7 cellular contexts compared by ENCODE assay signal in genomic region chr1:218330043-218330623, GRCh38. TPM values are rescaled to one million over a fixed set of nuclear protein-coding genes. Genes with fewer than 3 reads are reported as not detected.
DNase-seq lines count a peak whose midpoint lies in the region; ATAC-seq and TF ChIP-seq lines count a peak whose summit lies in the region.

No MANE protein-coding gene starts in this region.

- peaks cover 9% of the 10 kb centered on the region for H3K4me1 Mint-ChIP-seq in brain

- peak; percentile 86 for TF ChIP-seq RAD21 in HCT116 (IDR thresholded peaks at IDR 0.05; ENCODE audit: low read depth)

- no peaks in the 10 kb centered on the region for H3K9me3 ChIP-seq in HCT116 (ENCODE audit: control insufficient read depth in 1 of 2, insufficient read depth in 1 of 2, low read depth in 1 of 2, low read length in 2 of 2)
- H3K9me3 ChIP-seq in left lung = no peaks in the 10 kb centered on the region

- H3K27me3 Mint-ChIP-seq in brain = no peaks in the 10 kb centered on the region

- H4K20me1 ChIP-seq in HCT116 (ENCODE audit: insufficient read depth) = no peaks in the 10 kb centered on the region

- H3K27me3 ChIP-seq in HCT116 (ENCODE audit: insufficient read depth, low read length) (no peaks in the 10 kb centered on the region), left lung (no peaks in the 10 kb centered on the region)

- ATAC-seq in HCT116 (peak; percentile 69), left lung (peak; percentile 82), HG03097 (IDR thresholded peaks at IDR 0.05; ENCODE audit: low FRiP score, unreplicated experiment) (no peak), GM21447 (IDR thresholded peaks at IDR 0.05; ENCODE audit: unreplicated experiment) (no peak)

- no peak overlapping the region for H3K4me2 ChIP-seq in HCT116 (ENCODE audit: low read length)

- peaks cover 6% of the 10 kb centered on the region for H3K79me2 ChIP-seq in HCT116 (ENCODE audit: insufficient read depth, low read length)

- TF ChIP-seq CTCF in GM12865 (IDR thresholded peaks at IDR 0.05; ENCODE audit: insufficient read depth, low read depth, low read length, missing control alignments) (peak; percentile 30), HCT116 (IDR thresholded peaks at IDR 0.05 in 2 of 3, conservative IDR thresholded peaks at IDR 0.05 in 1 of 3; ENCODE audit: borderline replicate concordance in 1 of 3, insufficient read depth in 1 of 3, low read depth in 2 of 3, low read length in 2 of 3) (peak in 2 of 3 experiments; percentile 63 to 80; a peak in 3 of 6 replicates), brain (conservative IDR thresholded peaks at IDR 0.05) (peak; percentile 89 to 94), left lung (IDR thresholded peaks at IDR 0.05) (peak; percentile 58 to 62)

- H3K4me3 Mint-ChIP-seq in brain = peak overlapping the region in 2 of 5 experiments; percentile 28 to 72

- no peak overlapping the region for H3K9ac ChIP-seq in HCT116 (ENCODE audit: low read length)

- H3K27ac ChIP-seq in HCT116 (ENCODE audit: low read depth, low read length) (no peak overlapping the region; the same call in 1 of the 2 replicates), left lung (no peak overlapping the region)

- CTCF ChIA-PET in HCT116 (lab: Charles Lee) = interaction anchor here (1.0 to 2.1 kb wide), 10 partner anchors 9 to 1484 kb away, joined by 3 to 12 read pairs (median 5); no protein-coding TSS in a partner anchor

- peaks cover 25% of the 10 kb centered on the region for H3K36me3 Mint-ChIP-seq in brain

- no peaks in the 10 kb centered on the region for H3K9me2 ChIP-seq in HCT116 (ENCODE audit: insufficient read depth)

- H3K36me3 ChIP-seq in HCT116 (ENCODE audit: control insufficient read depth in 1 of 2, insufficient read depth in 2 of 2, low read length in 2 of 2) (no peaks in the 10 kb centered on the region; a peak in 1 of 4 replicates), left lung (no peaks in the 10 kb centered on the region)

- H3K4me3 ChIP-seq in GM12865 (ENCODE audit: low read depth, low read length) (no peak overlapping the region), HCT116 (replicated peaks in 1 of 2; ENCODE audit: low read depth in 1 of 2, low read length in 2 of 2) (no peak overlapping the region), left lung (no peak overlapping the region)

- no TSS peak for BruUV-seq in HCT116 (replicated peaks; lab: Mats Ljungman, UMichigan)

- DNase-seq in GM12865 (ENCODE audit: low read depth) (peak; percentile 33), HCT116 (ENCODE audit: low read depth, low spot score) (peak; percentile 31), NCI-H2029 (lab: John Stamatoyannopoulos, UW) (peak; percentile 18), left lung (no peak)

- RAD21 ChIA-PET in HCT116 (lab: Charles Lee; ENCODE audit: low non-redundant PET in 1 of 2, low total read pairs in 2 of 2, uncharacterized antibody in 2 of 2, unreplicated experiment in 2 of 2) = interaction anchor here (0.6 to 1.0 kb wide), 3 partner anchors 736 to 884 kb away, joined by 3 to 4 read pairs (median 3); no protein-coding TSS in a partner anchor

- H3K4me1 ChIP-seq in HCT116 (ENCODE audit: control insufficient read depth in 1 of 2, insufficient read depth in 2 of 2, low read length in 2 of 2) = no peaks in the 10 kb centered on the region
- no peaks in the 10 kb centered on the region for H3K4me1 ChIP-seq in left lung

- H3K9me3 Mint-ChIP-seq in brain = no peaks in the 10 kb centered on the region

- no peak overlapping the region for H2AFZ ChIP-seq in HCT116 (ENCODE audit: low read depth, low read length, poor library complexity, severe bottlenecking)

- POLR2A ChIA-PET in HCT116 (lab: Charles Lee) = no interaction called here

- TF ChIP-seq POLR2A in HCT116 (IDR thresholded peaks at IDR 0.05; ENCODE audit: borderline replicate concordance, extremely low read depth, insufficient read depth, insufficient read length) = no peak

- intact Hi-C loops in HCT116 (cut with micrococcal nuclease) (loop anchor here (1.0 to 10.0 kb wide), 6 partner anchors 737 to 1331 kb away; no protein-coding TSS in a partner anchor), left lung (cut with DNase I) (loop anchor here in 1 of 2 donors (10.0 kb wide), 1 partner anchor 1335 kb away; no protein-coding TSS in a partner anchor)

- peak overlapping the region in 3 of 5 experiments; percentile 30 to 80 (median 68) for H3K27ac Mint-ChIP-seq in brain

TF ChIP-seq in HCT116, 20 proteins besides CTCF, POLR2A, EP300 and RAD21:
- no peak for TF ChIP-seq TCF7L2 (IDR thresholded peaks at IDR 0.05; ENCODE audit: borderline replicate concordance, extremely low read depth, insufficient read depth, insufficient read length)
- no peak for TF ChIP-seq EZH2 (IDR thresholded peaks at IDR 0.05)

RNA-seq across cellular contexts. Expression of gene TGFB2, which starts 15.0 kb away (rescaled TPM):
- 0.34 TPM for total RNA-seq in HCT116 (2021; ENCODE audit: unreplicated experiment)
- polyA plus RNA-seq in HCT116 (2012) = 0.07 and 0.14 TPM in 2 replicates
- polyA plus RNA-seq in brain (ENCODE audit: insufficient read depth, low read depth, low replicate concordance) = 7.8 TPM
- 10 to 100 TPM in 1 of 2 donors, 1 to 10 TPM in 1; 9.8 to 22.0 TPM for total RNA-seq in left lung

RNA-seq across cellular contexts. Expression of gene RRP15, which starts 45.0 kb away (rescaled TPM):
- total RNA-seq in HCT116 (2021; ENCODE audit: unreplicated experiment) = 25.5 TPM
- 4.1 and 5.7 TPM in 2 replicates for polyA plus RNA-seq in HCT116 (2012)
- 2.9 TPM for polyA plus RNA-seq in brain (ENCODE audit: insufficient read depth, low read depth, low replicate concordance)
- 10 to 100 TPM; 13.8 to 17.2 TPM for total RNA-seq in left lung

Comparison
In these comparisons a context has a peak if more than half of its experiments do, and no peak if none do; other contexts are left out.
1. DNase-seq: peak in GM12865 (single experiment), HCT116 (single experiment) and NCI-H2029 (single experiment); none in left lung (0 of 2).
2. CTCF ChIP-seq: peak in every context shown above with its lines; median percentile 92 in brain; 72 in HCT116; 60 in left lung; 30 in GM12865.
3. ATAC-seq: peak in HCT116 (single experiment) and left lung (single experiment); none in HG03097 (single experiment) and GM21447 (single experiment).